1 cellular context compared by ENCODE assay signal in the genomic region with DNA sequence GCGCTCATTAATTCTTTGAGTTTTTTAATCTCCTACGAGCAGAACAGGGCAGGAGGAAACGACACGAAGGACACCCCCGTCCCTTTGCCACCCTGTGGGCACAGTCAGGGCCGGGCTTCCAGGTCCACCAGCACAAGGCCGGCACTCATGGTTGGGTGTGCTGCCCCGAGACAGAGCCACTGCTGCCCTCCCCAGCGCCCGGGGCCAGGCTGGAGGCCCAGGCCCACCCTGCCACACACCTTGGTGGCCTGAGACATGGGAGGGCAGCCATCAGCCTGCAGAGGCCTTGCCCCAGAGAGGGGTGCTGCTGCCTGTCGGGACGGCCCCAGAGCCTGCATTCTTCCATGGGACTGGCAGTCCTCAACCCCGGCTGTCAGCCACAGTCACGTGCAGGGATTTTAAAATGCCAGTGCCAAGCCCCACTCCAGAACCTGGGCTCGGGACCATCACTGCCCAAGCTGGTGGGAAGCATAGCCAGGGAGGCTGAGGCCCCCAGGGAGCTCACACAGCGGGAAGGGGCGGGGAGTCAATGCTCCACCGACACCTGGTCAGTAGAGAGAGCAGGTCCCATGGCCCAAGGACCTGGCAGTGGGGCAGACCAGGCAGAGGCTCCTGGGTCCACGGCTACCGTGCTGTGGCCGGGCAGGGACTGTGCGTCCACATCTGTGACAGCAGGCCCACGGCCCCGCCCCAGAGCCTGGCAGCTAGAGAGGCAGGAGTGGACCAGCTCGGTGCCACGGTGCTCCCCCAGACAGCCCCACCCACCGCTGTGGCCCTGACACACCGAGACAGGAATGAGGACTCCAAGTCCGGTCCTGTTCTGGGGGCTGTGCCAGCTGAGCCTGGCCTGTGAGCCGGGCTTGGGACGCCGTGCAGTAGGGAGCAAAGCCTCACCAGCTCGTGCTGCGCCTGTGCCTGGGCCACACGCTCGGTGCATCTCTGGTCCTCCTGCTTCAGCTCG.
TF ChIP-seq lines count a peak whose summit lies in the region.

No MANE protein-coding gene starts in this region.

TF ChIP-seq in HepG2, 621 proteins besides CTCF, POLR2A, EP300 and RAD21:
- TF ChIP-seq, protein P1, sequence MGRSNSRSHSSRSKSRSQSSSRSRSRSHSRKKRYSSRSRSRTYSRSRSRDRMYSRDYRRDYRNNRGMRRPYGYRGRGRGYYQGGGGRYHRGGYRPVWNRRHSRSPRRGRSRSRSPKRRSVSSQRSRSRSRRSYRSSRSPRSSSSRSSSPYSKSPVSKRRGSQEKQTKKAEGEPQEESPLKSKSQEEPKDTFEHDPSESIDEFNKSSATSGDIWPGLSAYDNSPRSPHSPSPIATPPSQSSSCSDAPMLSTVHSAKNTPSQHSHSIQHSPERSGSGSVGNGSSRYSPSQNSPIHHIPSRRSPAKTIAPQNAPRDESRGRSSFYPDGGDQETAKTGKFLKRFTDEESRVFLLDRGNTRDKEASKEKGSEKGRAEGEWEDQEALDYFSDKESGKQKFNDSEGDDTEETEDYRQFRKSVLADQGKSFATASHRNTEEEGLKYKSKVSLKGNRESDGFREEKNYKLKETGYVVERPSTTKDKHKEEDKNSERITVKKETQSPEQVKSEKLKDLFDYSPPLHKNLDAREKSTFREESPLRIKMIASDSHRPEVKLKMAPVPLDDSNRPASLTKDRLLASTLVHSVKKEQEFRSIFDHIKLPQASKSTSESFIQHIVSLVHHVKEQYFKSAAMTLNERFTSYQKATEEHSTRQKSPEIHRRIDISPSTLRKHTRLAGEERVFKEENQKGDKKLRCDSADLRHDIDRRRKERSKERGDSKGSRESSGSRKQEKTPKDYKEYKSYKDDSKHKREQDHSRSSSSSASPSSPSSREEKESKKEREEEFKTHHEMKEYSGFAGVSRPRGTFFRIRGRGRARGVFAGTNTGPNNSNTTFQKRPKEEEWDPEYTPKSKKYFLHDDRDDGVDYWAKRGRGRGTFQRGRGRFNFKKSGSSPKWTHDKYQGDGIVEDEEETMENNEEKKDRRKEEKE (IDR thresholded peaks at IDR 0.05) = no peak
- peak; percentile 4 for TF ChIP-seq AGO2 (optimal IDR thresholded peaks at IDR 0.05; ENCODE audit: low read depth, low read length)
- TF ChIP-seq EZH2 (conservative IDR thresholded peaks at IDR 0.05; ENCODE audit: low read depth, low read length) = no peak
